ENCODE assay signal across 20 cellular contexts in the genomic region with DNA sequence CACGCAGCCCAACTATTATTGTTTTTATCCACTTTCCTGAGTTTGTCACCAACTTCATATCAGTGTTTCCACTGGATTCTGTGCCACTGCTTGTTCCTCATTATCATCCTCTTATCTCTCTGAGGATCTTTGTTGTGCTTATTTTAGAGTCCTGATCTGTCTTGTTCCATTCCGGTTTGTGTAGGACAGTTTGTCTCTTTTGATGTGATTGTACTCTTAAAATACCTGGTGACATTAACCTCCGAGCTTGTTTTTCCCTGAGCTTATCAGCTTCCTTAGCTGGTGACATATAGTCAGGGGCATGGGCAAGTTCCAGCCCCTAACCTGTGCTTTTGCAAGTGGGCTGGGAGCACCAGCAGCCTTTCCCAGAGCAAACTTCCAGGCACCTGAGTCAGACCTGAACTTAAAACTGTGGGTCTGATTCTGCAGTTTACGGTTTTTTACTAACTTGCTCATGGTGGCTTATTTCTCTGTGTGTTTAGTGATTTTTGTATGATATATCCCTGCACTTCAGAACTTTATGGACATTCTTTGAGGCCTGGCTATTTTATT.
"Had no signal": no experiment of that assay in that cellular context is flagged by ENCODE, and none has a peak within 500 bp of the region (broad histone marks: within the 10 kb centered on the region; RNA-seq: fewer than 3 reads in every experiment).

No MANE protein-coding gene starts in this region.

- H3K4me3 Mint-ChIP-seq: activated naive CD8-positive, alpha-beta T cell; activated T-cell treated with anti-CD3 and anti-CD28 coated beads, Interleukin-2, amount 50 U/mL, for 24 hours; activated T-helper 17 cell treated with anti-CD3 and anti-CD28 coated beads, Interleukin-2, amount 50 U/mL, for 72 hours; central memory CD8-positive, alpha-beta T cell; memory B cell; natural killer cell treated with Interleukin-12 subunit alpha and Interleukin-12 subunit beta and Interleukin-15 and Interleukin-18, amount 100 ng/mL, for 72 hours; stimulated activated memory B cell treated with anti-CD40 and anti-IgM and Interleukin-4, amounts not matched to agents 10 μg/mL and 1 μg/mL and 100 μg/mL, for 72 hours; type B pancreatic cell had no signal

- H3K36me3 ChIP-seq: neutrophil, ovary, WERI-Rb-1 had no signal

- H3K4me1 ChIP-seq: testis had no signal

- H3K9me3 ChIP-seq: neutrophil, ovary, testis had no signal

- H3K4me3 ChIP-seq: ovary, testis had no signal

- DNase-seq: activated CD4-positive, alpha-beta T cell treated with anti-CD3 and anti-CD28 coated beads, Interleukin-2, amount 50 U/mL, for 1 hour; activated CD4-positive, CD25-positive, alpha-beta regulatory T cell treated with anti-CD3 and anti-CD28 coated beads, Interleukin-2, amount 50 U/mL, for 72 hours; activated naive CD4-positive, alpha-beta T cell; activated T-cell treated with anti-CD3 and anti-CD28 coated beads, Interleukin-2, amount 50 U/mL, for 24 hours; effector memory CD4-positive, alpha-beta T cell; foreskin melanocyte; ovary; small intestine; stimulated activated CD4-positive, alpha-beta T cell treated with anti-CD3 and anti-CD28 coated beads, Interleukin-2, amount 100 ng/mL, for 24 hours; T-helper 1 cell; testis; WERI-Rb-1 had no signal

- H3K27me3 Mint-ChIP-seq: activated naive CD8-positive, alpha-beta T cell; activated T-cell treated with anti-CD3 and anti-CD28 coated beads, Interleukin-2, amount 50 U/mL, for 24 hours; activated T-helper 17 cell treated with anti-CD3 and anti-CD28 coated beads, Interleukin-2, amount 50 U/mL, for 72 hours; central memory CD8-positive, alpha-beta T cell; stimulated activated memory B cell treated with anti-CD40 and anti-IgM and Interleukin-4, amounts not matched to agents 10 μg/mL and 1 μg/mL and 100 μg/mL, for 72 hours; type B pancreatic cell had no signal

- H3K36me3 Mint-ChIP-seq: activated naive CD8-positive, alpha-beta T cell; memory B cell; natural killer cell treated with Interleukin-12 subunit alpha and Interleukin-12 subunit beta and Interleukin-15 and Interleukin-18, amount 100 ng/mL, for 72 hours; stimulated activated memory B cell treated with anti-CD40 and anti-IgM and Interleukin-4, amounts not matched to agents 10 μg/mL and 1 μg/mL and 100 μg/mL, for 72 hours; type B pancreatic cell had no signal

- H3K27ac ChIP-seq: neutrophil, ovary, testis, WERI-Rb-1 had no signal

- H3K4me1 Mint-ChIP-seq: activated T-helper 17 cell treated with anti-CD3 and anti-CD28 coated beads, Interleukin-2, amount 50 U/mL, for 72 hours; central memory CD8-positive, alpha-beta T cell; memory B cell; stimulated activated memory B cell treated with anti-CD40 and anti-IgM and Interleukin-4, amounts not matched to agents 10 μg/mL and 1 μg/mL and 100 μg/mL, for 72 hours had no signal

- H3K27ac Mint-ChIP-seq: activated naive CD8-positive, alpha-beta T cell; activated T-cell treated with anti-CD3 and anti-CD28 coated beads, Interleukin-2, amount 50 U/mL, for 24 hours; activated T-helper 17 cell treated with anti-CD3 and anti-CD28 coated beads, Interleukin-2, amount 50 U/mL, for 72 hours; memory B cell; natural killer cell treated with Interleukin-12 subunit alpha and Interleukin-12 subunit beta and Interleukin-15 and Interleukin-18, amount 100 ng/mL, for 72 hours; stimulated activated memory B cell treated with anti-CD40 and anti-IgM and Interleukin-4, amounts not matched to agents 10 μg/mL and 1 μg/mL and 100 μg/mL, for 72 hours; type B pancreatic cell had no signal

- H3K9me3 Mint-ChIP-seq: activated T-cell treated with anti-CD3 and anti-CD28 coated beads, Interleukin-2, amount 50 U/mL, for 24 hours; activated T-helper 17 cell treated with anti-CD3 and anti-CD28 coated beads, Interleukin-2, amount 50 U/mL, for 72 hours; central memory CD8-positive, alpha-beta T cell; memory B cell; natural killer cell treated with Interleukin-12 subunit alpha and Interleukin-12 subunit beta and Interleukin-15 and Interleukin-18, amount 100 ng/mL, for 72 hours; stimulated activated memory B cell treated with anti-CD40 and anti-IgM and Interleukin-4, amounts not matched to agents 10 μg/mL and 1 μg/mL and 100 μg/mL, for 72 hours; type B pancreatic cell had no signal

- H3K27me3 ChIP-seq: neutrophil, ovary, testis had no signal
